Comparison of ENCODE assay signal across 25 cellular contexts in genomic region chr12:111650912-111651311, GRCh38.
"Had no signal": no experiment of that assay in that cellular context is flagged by ENCODE, and none has a peak within 500 bp of the region (broad histone marks: within the 10 kb centered on the region; RNA-seq: fewer than 3 reads in every experiment).

No MANE protein-coding gene starts in this region.

- DNase-seq: activated B cell treated with CpG ODN at 0.5 μM for 24 hours; activated CD4-positive, alpha-beta T cell treated with anti-CD3 and anti-CD28 coated beads for 1 hour; activated CD4-positive, alpha-beta T cell treated with anti-CD3 and anti-CD28 coated beads, Interleukin-2, amount 10 ng/mL, durations not matched to agents 24 days and 14 days; activated CD4-positive, alpha-beta T cell treated with anti-CD3 and anti-CD28 coated beads, Interleukin-2, amount 50 U/mL, for 48 hours; activated CD8-positive, alpha-beta memory T cell treated with anti-CD3 and anti-CD28 coated beads, Interleukin-2, amount 10 ng/mL, durations not matched to agents 7 days and 5 days; activated effector memory CD4-positive, alpha-beta T cell treated with anti-CD3 and anti-CD28 coated beads, Interleukin-2, amount 50 U/mL, for 16 hours; activated naive CD4-positive, alpha-beta T cell treated with Interleukin-2 at 50 U/mL for 16 hours; activated naive CD8-positive, alpha-beta T cell treated with anti-CD3 and anti-CD28 coated beads, Interleukin-2, amount 50 U/mL, for 24 hours; activated T-cell treated with anti-CD3 and anti-CD28 coated beads, Interleukin-2, amount 50 U/mL, for 4 hours; amniotic stem cell; body of pancreas; central memory CD4-positive, alpha-beta T cell; Karpas-422; MM.1S; NCI-H1105; NCI-H1436; NCI-H187; NCI-H2081; NCI-H524; Peyer's patch; Right ventricle myocardium superior had no signal

- H3K9me3 ChIP-seq: ascending aorta, body of pancreas, Peyer's patch had no signal

- H3K27ac ChIP-seq: ascending aorta, body of pancreas, Peyer's patch, RWPE1 had no signal

- H3K27me3 ChIP-seq: ascending aorta, body of pancreas, Peyer's patch had no signal

- H3K4me1 ChIP-seq: ascending aorta, body of pancreas, Peyer's patch had no signal

- ATAC-seq: activated CD8-positive, alpha-beta memory T cell treated with anti-CD3 and anti-CD28 coated beads, Interleukin-2, amount 10 ng/mL, durations not matched to agents 7 days and 5 days; activated naive CD4-positive, alpha-beta T cell treated with anti-CD3 and anti-CD28 coated beads, Interleukin-2, amount 50 U/mL, for 72 hours; activated naive CD8-positive, alpha-beta T cell treated with anti-CD3 and anti-CD28 coated beads, Interleukin-2, amount 50 U/mL, for 24 hours; activated T-cell treated with anti-CD3 and anti-CD28 coated beads, Interleukin-2, amount 50 U/mL, for 4 hours; body of pancreas; K562 had no signal

- H3K4me3 ChIP-seq: ascending aorta, body of pancreas, K562, Peyer's patch had no signal
